Comparison of ENCODE assay signal across 24 cellular contexts in the genomic region with DNA sequence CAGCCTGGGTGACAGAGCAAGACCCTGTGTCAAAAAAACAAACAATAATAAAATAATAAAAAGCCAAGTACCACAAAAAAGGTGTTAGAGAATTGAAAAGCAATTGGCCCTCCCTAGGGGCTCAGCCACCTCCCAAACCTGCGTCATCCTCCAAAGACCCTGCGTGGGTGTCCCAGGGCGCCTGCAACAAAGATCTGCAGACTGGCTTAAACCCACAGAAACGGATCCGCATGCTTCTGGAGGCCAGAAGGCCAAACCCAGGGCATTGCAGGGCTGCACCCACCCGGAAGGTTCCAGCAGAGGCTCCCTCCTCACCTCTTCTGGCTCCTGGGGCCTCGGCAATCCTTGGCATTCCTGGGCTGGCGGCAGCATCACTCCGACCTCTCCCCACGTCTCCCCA. TPM values are rescaled to one million over a fixed set of nuclear protein-coding genes. Genes with fewer than 3 reads are reported as not detected.
DNase-seq lines count a peak whose midpoint lies in the region; ATAC-seq, FAIRE-seq and TF ChIP-seq lines count a peak whose summit lies in the region.
"Had no signal": no experiment of that assay in that cellular context is flagged by ENCODE, and none has a peak within 500 bp of the region (broad histone marks: within the 10 kb centered on the region; RNA-seq: fewer than 3 reads in every experiment).

No MANE protein-coding gene starts in this region.

- H3K9me2 ChIP-seq in OCI-LY1 (ENCODE audit: low read depth, low read length): no peaks in the 10 kb centered on the region
- H3K9me2 ChIP-seq in SK-N-SH: no peaks in the 10 kb centered on the region

- CTCF ChIA-PET in SK-N-SH (lab: Yijun Ruan, JAX): interaction anchor here (1.0 to 3.6 kb wide), 4 partner anchors 9 to 79 kb away, joined by 3 to 23 read pairs (median 4); no protein-coding TSS in a partner anchor

- H3K36me3 ChIP-seq in OCI-LY1 (ENCODE audit: insufficient read depth, low read length) (no peaks in the 10 kb centered on the region), SK-N-SH (replicated peaks in 1 of 2; ENCODE audit: control insufficient read depth in 1 of 2, insufficient read depth in 2 of 2, low read length in 1 of 2) (no peaks in the 10 kb centered on the region)
- H3K36me3 ChIP-seq: cardiac muscle cell, gastrocnemius medialis, WERI-Rb-1 had no signal

- H3K4me2 ChIP-seq in OCI-LY1 (ENCODE audit: low read length): peak overlapping the region; percentile 79
- H3K4me2 ChIP-seq in SK-N-SH: no peak overlapping the region

- no peak overlapping the region for H3K27ac ChIP-seq in OCI-LY1 (ENCODE audit: low read depth, low read length, poor library complexity, severe bottlenecking)
- no peak overlapping the region for H3K27ac ChIP-seq in SK-N-SH (ENCODE audit: low read depth in 2 of 2, low read length in 1 of 2)
- H3K27ac ChIP-seq: cardiac muscle cell, dorsolateral prefrontal cortex, gastrocnemius medialis, psoas muscle, testis, WERI-Rb-1 had no signal

- H3K27me3 Mint-ChIP-seq in activated naive CD8-positive, alpha-beta T cell treated with anti-CD3 and anti-CD28 coated beads, Interleukin-2, amount 10 ng/mL, durations not matched to agents 7 days and 5 days: no peaks in the 10 kb centered on the region
- H3K27me3 Mint-ChIP-seq in activated naive CD8-positive, alpha-beta T cell treated with anti-CD3 and anti-CD28 coated beads, Interleukin-2, amount 50 U/mL, for 24 hours: no peaks in the 10 kb centered on the region
- peaks cover 2% of the 10 kb centered on the region in 2 donors for H3K27me3 Mint-ChIP-seq in effector memory CD8-positive, alpha-beta T cell
- peaks cover 11% of the 10 kb centered on the region for H3K27me3 Mint-ChIP-seq in stimulated activated memory B cell treated with anti-CD40 and anti-IgM and Interleukin-4, amounts not matched to agents 10 μg/mL and 1 μg/mL and 100 μg/mL, for 72 hours

- TF ChIP-seq RAD21 in SK-N-SH (IDR thresholded peaks at IDR 0.05; ENCODE audit: low read length): no peak

- H2AFZ ChIP-seq in OCI-LY1 (ENCODE audit: low read length) (0 out of 2 replicates have a peak overlapping the region, but pooled peaks have one; percentile 1), SK-N-SH (ENCODE audit: low read depth) (no peak overlapping the region)

- H3K79me2 ChIP-seq in OCI-LY1 (ENCODE audit: insufficient read depth, low read length) (no peaks in the 10 kb centered on the region), SK-N-SH (ENCODE audit: insufficient read depth) (no peaks in the 10 kb centered on the region)

- H3K9ac ChIP-seq in OCI-LY1 (ENCODE audit: low read length) (peak overlapping the region; percentile 61), SK-N-SH (no peak overlapping the region)

- H3K9me3 ChIP-seq in OCI-LY1 (ENCODE audit: low read length) (no peaks in the 10 kb centered on the region), SK-N-SH (no peaks in the 10 kb centered on the region)
- H3K9me3 ChIP-seq: gastrocnemius medialis, psoas muscle, testis had no signal

- no peaks in the 10 kb centered on the region for H4K20me1 ChIP-seq in OCI-LY1 (ENCODE audit: insufficient read depth, low read length)
- H4K20me1 ChIP-seq in SK-N-SH (ENCODE audit: insufficient read depth): no peaks in the 10 kb centered on the region

- POLR2A ChIA-PET in activated naive CD8-positive, alpha-beta T cell treated with anti-CD3 and anti-CD28 coated beads, Interleukin-2, amount 10 ng/mL, durations not matched to agents 7 days and 5 days (lab: Charles Lee): no interaction called here
- POLR2A ChIA-PET in SK-N-SH (lab: Yijun Ruan, JAX): no interaction called here

- H3K36me3 Mint-ChIP-seq in activated naive CD8-positive, alpha-beta T cell treated with anti-CD3 and anti-CD28 coated beads, Interleukin-2, amount 10 ng/mL, durations not matched to agents 7 days and 5 days: peaks cover 1% of the 10 kb centered on the region
- no peaks in the 10 kb centered on the region for H3K36me3 Mint-ChIP-seq in activated naive CD8-positive, alpha-beta T cell treated with anti-CD3 and anti-CD28 coated beads, Interleukin-2, amount 50 U/mL, for 24 hours (ENCODE audit: low read depth)
- H3K36me3 Mint-ChIP-seq in effector memory CD8-positive, alpha-beta T cell (ENCODE audit: insufficient read depth): peaks cover 3% of the 10 kb centered on the region
- peaks cover 19% of the 10 kb centered on the region for H3K36me3 Mint-ChIP-seq in stimulated activated memory B cell treated with anti-CD40 and anti-IgM and Interleukin-4, amounts not matched to agents 10 μg/mL and 1 μg/mL and 100 μg/mL, for 72 hours
- H3K36me3 Mint-ChIP-seq: T-cell had no signal

- no peak for DNase-seq in activated naive CD8-positive, alpha-beta T cell treated with anti-CD3 and anti-CD28 coated beads, Interleukin-2, amount 10 ng/mL, durations not matched to agents 7 days and 5 days
- no peak for DNase-seq in activated naive CD8-positive, alpha-beta T cell treated with anti-CD3 and anti-CD28 coated beads, Interleukin-2, amount 50 U/mL, for 24 hours
- no peak for DNase-seq in effector memory CD8-positive, alpha-beta T cell
- DNase-seq in GM12892 (ENCODE audit: insufficient read length) (no peak), SK-N-SH (no peak)
- DNase-seq: DMS79 treated with DMSO at 0.1 percent for 48 hours, dorsolateral prefrontal cortex, gastrocnemius medialis, NCI-H1092 treated with DMSO at 0.1 percent for 48 hours, NCI-H2029 treated with DMSO at 0.1 percent for 48 hours, NCI-H446 treated with DMSO at 0.1 percent for 48 hours, psoas muscle, SHP77 treated with DMSO at 0.1 percent for 48 hours, T-cell, testis, WERI-Rb-1 had no signal

- no peak for TF ChIP-seq EP300 in SK-N-SH (IDR thresholded peaks at IDR 0.05; ENCODE audit: borderline replicate concordance in 1 of 2, low read depth in 1 of 2, low read length in 1 of 2)

- no peak for ATAC-seq in activated naive CD8-positive, alpha-beta T cell treated with anti-CD3 and anti-CD28 coated beads, Interleukin-2, amount 10 ng/mL, durations not matched to agents 7 days and 5 days (ENCODE audit: low read depth)
- no peak for ATAC-seq in activated naive CD8-positive, alpha-beta T cell treated with anti-CD3 and anti-CD28 coated beads, Interleukin-2, amount 50 U/mL, for 24 hours
- ATAC-seq in effector memory CD8-positive, alpha-beta T cell (replicated peaks): no peak
- ATAC-seq in stimulated activated memory B cell treated with anti-CD40 and anti-IgM and Interleukin-4, amounts not matched to agents 10 μg/mL and 1 μg/mL and 100 μg/mL, for 72 hours: peak; percentile 47
- no peak for ATAC-seq in HG03565 (IDR thresholded peaks at IDR 0.05; ENCODE audit: unreplicated experiment)
- ATAC-seq: gastrocnemius medialis, psoas muscle, T-cell had no signal

- peaks cover 7% of the 10 kb centered on the region for H3K4me1 Mint-ChIP-seq in activated naive CD8-positive, alpha-beta T cell treated with anti-CD3 and anti-CD28 coated beads, Interleukin-2, amount 10 ng/mL, durations not matched to agents 7 days and 5 days
- H3K4me1 Mint-ChIP-seq in activated naive CD8-positive, alpha-beta T cell treated with anti-CD3 and anti-CD28 coated beads, Interleukin-2, amount 50 U/mL, for 24 hours: peaks cover 9% of the 10 kb centered on the region
- peaks cover 4 to 37% of the 10 kb centered on the region in 2 donors for H3K4me1 Mint-ChIP-seq in effector memory CD8-positive, alpha-beta T cell (ENCODE audit: low read depth in 2 of 2)
- H3K4me1 Mint-ChIP-seq in stimulated activated memory B cell treated with anti-CD40 and anti-IgM and Interleukin-4, amounts not matched to agents 10 μg/mL and 1 μg/mL and 100 μg/mL, for 72 hours: peaks cover 56% of the 10 kb centered on the region

- H3K27me3 ChIP-seq in OCI-LY1 (ENCODE audit: insufficient read depth, low read length) (no peaks in the 10 kb centered on the region), SK-N-SH (ENCODE audit: insufficient read depth) (0 out of 2 replicates have a peak, but pooled peaks cover 6% of the 10 kb centered on the region)
- H3K27me3 ChIP-seq: cardiac muscle cell, gastrocnemius medialis, testis had no signal

- no peak for FAIRE-seq in GM12892 (lab: Jason Lieb, UNC)

- H3F3A ChIP-seq in OCI-LY1 (ENCODE audit: insufficient read depth, low read length): no peaks in the 10 kb centered on the region
- no peaks in the 10 kb centered on the region for H3F3A ChIP-seq in SK-N-SH (replicated peaks; ENCODE audit: insufficient read depth)

- no peaks in the 10 kb centered on the region for H3K9me3 Mint-ChIP-seq in activated naive CD8-positive, alpha-beta T cell treated with anti-CD3 and anti-CD28 coated beads, Interleukin-2, amount 10 ng/mL, durations not matched to agents 7 days and 5 days
- no peaks in the 10 kb centered on the region for H3K9me3 Mint-ChIP-seq in activated naive CD8-positive, alpha-beta T cell treated with anti-CD3 and anti-CD28 coated beads, Interleukin-2, amount 50 U/mL, for 24 hours
- no peaks in the 10 kb centered on the region for H3K9me3 Mint-ChIP-seq in effector memory CD8-positive, alpha-beta T cell
- no peaks in the 10 kb centered on the region for H3K9me3 Mint-ChIP-seq in stimulated activated memory B cell treated with anti-CD40 and anti-IgM and Interleukin-4, amounts not matched to agents 10 μg/mL and 1 μg/mL and 100 μg/mL, for 72 hours
- H3K9me3 Mint-ChIP-seq: activated T-helper 1 cell treated with anti-CD3 and anti-CD28 coated beads, Interleukin-12 subunit alpha, Interleukin-12 subunit beta, Interleukin-2, Interleukin-4 antibody, amounts not matched to agents 30 ng/mL and 10 ng/mL and 1 ng/mL, durations not matched to agents 14 hours and 24 hours and 36 hours; neural crest cell; T-cell had no signal

- no peak for TF ChIP-seq POLR2A in GM12892 (IDR thresholded peaks at IDR 0.05; ENCODE audit: low read depth, low read length)

- peaks cover 31% of the 10 kb centered on the region for H3K4me1 ChIP-seq in OCI-LY1 (ENCODE audit: insufficient read depth, low read length, severe bottlenecking)
- peaks cover 0 to 8% of the 10 kb centered on the region in 2 experiments; a peak in 1 of 4 replicates for H3K4me1 ChIP-seq in SK-N-SH (ENCODE audit: control insufficient read depth in 1 of 2, insufficient read depth in 2 of 2, low read depth in 1 of 2, low read length in 1 of 2)
- H3K4me1 ChIP-seq: gastrocnemius medialis, psoas muscle, testis had no signal

- H3K4me3 Mint-ChIP-seq in activated naive CD8-positive, alpha-beta T cell treated with anti-CD3 and anti-CD28 coated beads, Interleukin-2, amount 10 ng/mL, durations not matched to agents 7 days and 5 days: peak overlapping the region; percentile 62
- no peak overlapping the region for H3K4me3 Mint-ChIP-seq in activated naive CD8-positive, alpha-beta T cell treated with anti-CD3 and anti-CD28 coated beads, Interleukin-2, amount 50 U/mL, for 24 hours
- peak overlapping the region in 1 of 2 donors; percentile 96 for H3K4me3 Mint-ChIP-seq in effector memory CD8-positive, alpha-beta T cell
- peak overlapping the region; percentile 78 for H3K4me3 Mint-ChIP-seq in stimulated activated memory B cell treated with anti-CD40 and anti-IgM and Interleukin-4, amounts not matched to agents 10 μg/mL and 1 μg/mL and 100 μg/mL, for 72 hours
- H3K4me3 Mint-ChIP-seq: neural crest cell had no signal

- WGBS in SK-N-SH (ENCODE audit: low lambda C conversion rate): 85% methylated on average over 10 of the region's 10 CpGs

- H3K4me3 ChIP-seq in OCI-LY1 (ENCODE audit: low read depth, low read length, poor library complexity, severe bottlenecking) (peak overlapping the region; percentile 58), SK-N-SH (ENCODE audit: low read depth in 2 of 2, low read length in 1 of 2) (no peak overlapping the region)
- H3K4me3 ChIP-seq: cardiac muscle cell, testis had no signal

- H3K27ac Mint-ChIP-seq in activated naive CD8-positive, alpha-beta T cell treated with anti-CD3 and anti-CD28 coated beads, Interleukin-2, amount 10 ng/mL, durations not matched to agents 7 days and 5 days: peak overlapping the region; percentile 73
- no peak overlapping the region for H3K27ac Mint-ChIP-seq in activated naive CD8-positive, alpha-beta T cell treated with anti-CD3 and anti-CD28 coated beads, Interleukin-2, amount 50 U/mL, for 24 hours
- peak overlapping the region; percentile 13 to 96 for H3K27ac Mint-ChIP-seq in effector memory CD8-positive, alpha-beta T cell
- peak overlapping the region; percentile 92 for H3K27ac Mint-ChIP-seq in stimulated activated memory B cell treated with anti-CD40 and anti-IgM and Interleukin-4, amounts not matched to agents 10 μg/mL and 1 μg/mL and 100 μg/mL, for 72 hours
- H3K27ac Mint-ChIP-seq: activated T-helper 1 cell treated with anti-CD3 and anti-CD28 coated beads, Interleukin-12 subunit alpha, Interleukin-12 subunit beta, Interleukin-2, Interleukin-4 antibody, amounts not matched to agents 30 ng/mL and 10 ng/mL and 1 ng/mL, durations not matched to agents 14 hours and 24 hours and 36 hours; T-cell had no signal

- no peak for TF ChIP-seq CTCF in OCI-LY1 (IDR thresholded peaks at IDR 0.05; ENCODE audit: low read length)
- no peak for TF ChIP-seq CTCF in SK-N-SH (IDR thresholded peaks at IDR 0.05)

RNA-seq across cellular contexts. Expression of gene ENPP7, which starts 1.5 kb away (rescaled TPM):
- total RNA-seq in activated naive CD8-positive, alpha-beta T cell treated with anti-CD3 and anti-CD28 coated beads, Interleukin-2, amount 10 ng/mL, durations not matched to agents 7 days and 5 days: under 1 TPM in 1 of 2 experiments, not detected in 1; 0.14 TPM
- polyA plus RNA-seq in GM12892 (2012; ENCODE audit: missing spikeins): 0.13 TPM
- polyA plus RNA-seq in SK-N-SH (2012; rRNA removed): not detected in 2 replicates
- not detected in 2 replicates for polyA plus RNA-seq in SK-N-SH (2012; cell fraction: cytosol; rRNA removed)
- polyA plus RNA-seq in SK-N-SH (2012; cell fraction: nucleus; rRNA removed): not detected in 2 replicates
- total RNA-seq: cardiac muscle cell, gastrocnemius medialis, neural crest cell, psoas muscle had no signal
- polyA plus RNA-seq: AG04450, cardiac muscle cell, esophagus had no signal

RNA-seq across cellular contexts. Expression of gene CBX2, which starts 45.7 kb away (rescaled TPM):
- 1 to 10 TPM; 9.2 to 9.6 TPM for total RNA-seq in activated naive CD8-positive, alpha-beta T cell treated with anti-CD3 and anti-CD28 coated beads, Interleukin-2, amount 10 ng/mL, durations not matched to agents 7 days and 5 days
- polyA plus RNA-seq in GM12892 (2012; ENCODE audit: missing spikeins): 1.4 TPM
- polyA plus RNA-seq in SK-N-SH (2012; rRNA removed): 19.7 and 22.4 TPM in 2 replicates
- 9.7 and 13.6 TPM in 2 replicates for polyA plus RNA-seq in SK-N-SH (2012; cell fraction: cytosol; rRNA removed)
- 42.0 and 52.6 TPM in 2 replicates for polyA plus RNA-seq in SK-N-SH (2012; cell fraction: nucleus; rRNA removed)
